Comparison of ENCODE assay signal across 2 cellular contexts in genomic region chr1:44084998-44085675, GRCh38.
TF ChIP-seq lines count a peak whose summit lies in the region.

No MANE protein-coding gene starts in this region.

TF ChIP-seq in Ishikawa, 13 proteins besides CTCF, POLR2A, EP300 and RAD21:
- no peak for TF ChIP-seq CREB1 (IDR thresholded peaks at IDR 0.05; ENCODE audit: low read depth)
- TF ChIP-seq ZBTB7A (IDR thresholded peaks at IDR 0.05; ENCODE audit: low read depth) = no peak
- no peak for TF ChIP-seq EGR1 (IDR thresholded peaks at IDR 0.05)
- TF ChIP-seq NFIC (IDR thresholded peaks at IDR 0.05) = no peak
- TF ChIP-seq TEAD4 (IDR thresholded peaks at IDR 0.05) = 0 out of 2 replicates have a peak, but pooled peaks have one; percentile 38
- TF ChIP-seq YY1 (IDR thresholded peaks at IDR 0.05; ENCODE audit: low read depth) = no peak
- TF ChIP-seq FOXM1 (IDR thresholded peaks at IDR 0.05; ENCODE audit: borderline replicate concordance, low read depth) = no peak

TF ChIP-seq in K562, 482 proteins besides CTCF, POLR2A, EP300 and RAD21:
- TF ChIP-seq FOSL1 (tag; conservative IDR thresholded peaks at IDR 0.05) = 0 out of 2 replicates have a peak, but pooled peaks have one; percentile 28
- no peak for TF ChIP-seq WHSC1 (IDR thresholded peaks at IDR 0.05; ENCODE audit: low read length)
- TF ChIP-seq ZBED1 (IDR thresholded peaks at IDR 0.05) = no peak
- TF ChIP-seq POLR2G (IDR thresholded peaks at IDR 0.05; ENCODE audit: low read depth, low read length) = no peak
- no peak for TF ChIP-seq CREBBP (IDR thresholded peaks at IDR 0.05; ENCODE audit: low read depth, low read length)
- TF ChIP-seq PRPF4 (IDR thresholded peaks at IDR 0.05; ENCODE audit: insufficient read depth, low read depth, low read length, poor library complexity, severe bottlenecking) = no peak
- TF ChIP-seq TRIM24 (IDR thresholded peaks at IDR 0.05) = peak in 1 of 2 experiments; percentile 71; a peak in 2 of 4 replicates
- TF ChIP-seq NCOR1 (IDR thresholded peaks at IDR 0.05) = no peak
- TF ChIP-seq IRF2 (CRISPR knock-in tag; IDR thresholded peaks at IDR 0.05) = no peak
- TF ChIP-seq MTA3 (IDR thresholded peaks at IDR 0.05; ENCODE audit: borderline replicate concordance) = no peak
- TF ChIP-seq NFYB (IDR thresholded peaks at IDR 0.05; ENCODE audit: extremely low read depth, insufficient read length) = no peak
- no peak for TF ChIP-seq ZNF639 (CRISPR knock-in tag; conservative IDR thresholded peaks at IDR 0.05 in 1 of 2, IDR thresholded peaks at IDR 0.05 in 1 of 2)
- TF ChIP-seq SOX6 (IDR thresholded peaks at IDR 0.05) = no peak
- no peak for TF ChIP-seq ZNF12 (CRISPR knock-in tag; IDR thresholded peaks at IDR 0.05)
- no peak for TF ChIP-seq MXD1 (CRISPR knock-in tag; IDR thresholded peaks at IDR 0.05; ENCODE audit: borderline replicate concordance, poor library complexity, severe bottlenecking)
- no peak for TF ChIP-seq RNF219 (CRISPR knock-in tag; IDR thresholded peaks at IDR 0.05)
- no peak for TF ChIP-seq CSDE1 (IDR thresholded peaks at IDR 0.05)
- no peak for TF ChIP-seq CEBPZ (IDR thresholded peaks at IDR 0.05; ENCODE audit: borderline replicate concordance, low read depth, low read length)
- peak; percentile 52 for TF ChIP-seq ZNF316 (IDR thresholded peaks at IDR 0.05)
TF ChIP-seq in K562: peak in this region for 3.
